10 cellular contexts compared by ENCODE assay signal in the genomic region with DNA sequence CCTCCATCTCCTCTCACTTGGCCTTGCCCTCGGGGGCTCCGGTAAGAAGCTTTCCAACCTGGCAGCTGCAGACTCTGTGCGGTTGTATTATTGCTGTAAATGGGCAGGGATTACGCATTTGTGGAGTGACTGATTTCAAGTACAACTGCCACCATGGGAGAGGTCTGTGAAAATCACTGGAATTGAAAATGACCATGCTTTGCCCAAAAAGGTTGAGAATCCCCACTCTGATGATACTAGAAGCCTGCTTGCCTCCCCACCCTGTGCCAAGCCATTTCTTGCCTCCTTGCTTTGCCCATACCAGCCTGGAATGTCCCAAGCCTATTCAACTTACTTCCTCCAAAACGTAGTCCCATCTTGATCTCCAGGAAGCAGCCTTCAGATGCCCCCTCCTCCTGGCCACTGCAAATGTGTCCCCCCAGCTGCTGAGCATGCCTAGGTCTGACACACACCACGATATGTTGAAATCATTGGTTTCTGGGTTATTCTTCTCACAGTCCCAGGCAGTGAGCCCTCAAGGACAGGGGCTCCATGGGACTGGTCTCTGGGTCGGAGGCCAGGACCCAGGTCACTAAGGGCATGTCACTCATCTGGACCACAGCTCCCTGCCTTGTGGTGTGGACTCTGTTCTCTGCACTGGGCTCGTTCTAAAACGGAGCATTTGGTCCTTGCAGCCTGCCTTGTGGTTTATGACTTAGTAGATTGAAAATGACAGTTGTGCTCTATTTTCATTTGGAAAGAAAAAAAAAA.
DNase-seq lines count a peak whose midpoint lies in the region; ATAC-seq and TF ChIP-seq lines count a peak whose summit lies in the region.
"Had no signal": no experiment of that assay in that cellular context is flagged by ENCODE, and none has a peak within 500 bp of the region (broad histone marks: within the 10 kb centered on the region; RNA-seq: fewer than 3 reads in every experiment).

No MANE protein-coding gene starts in this region.

- H3K27ac Mint-ChIP-seq in stimulated activated naive B cell treated with anti-CD40 and anti-IgM and Interleukin-4, amounts not matched to agents 10 μg/mL and 1 μg/mL and 100 μg/mL, for 72 hours: peak overlapping the region; percentile 83

- H3K27me3 Mint-ChIP-seq in stimulated activated naive B cell treated with anti-CD40 and anti-IgM and Interleukin-4, amounts not matched to agents 10 μg/mL and 1 μg/mL and 100 μg/mL, for 72 hours: no peaks in the 10 kb centered on the region

- peaks cover 4 to 5% of the 10 kb centered on the region in 2 donors for H3K9me3 Mint-ChIP-seq in stimulated activated naive B cell treated with anti-CD40 and anti-IgM and Interleukin-4, amounts not matched to agents 10 μg/mL and 1 μg/mL and 100 μg/mL, for 72 hours

- no peak overlapping the region for H3K4me3 ChIP-seq in foreskin fibroblast (ENCODE audit: low read depth in 1 of 2, low read length in 2 of 2)
- H3K4me3 ChIP-seq: tibial artery had no signal

- H3K4me1 Mint-ChIP-seq in stimulated activated naive B cell treated with anti-CD40 and anti-IgM and Interleukin-4, amounts not matched to agents 10 μg/mL and 1 μg/mL and 100 μg/mL, for 72 hours: peaks cover 9 to 60% of the 10 kb centered on the region in 2 donors

- peak; percentile 18 to 32 for DNase-seq in NOMO-1 (lab: John Stamatoyannopoulos, UW; ENCODE audit: unreplicated experiment in 2 of 2)
- DNase-seq in NOMO-1 treated with dmso at 0.1 percent for 144 hours (lab: John Stamatoyannopoulos, UW; ENCODE audit: unreplicated experiment): no peak
- DNase-seq in SKM-1 treated with dmso at 0.1 percent for 144 hours (lab: John Stamatoyannopoulos, UW; ENCODE audit: unreplicated experiment): peak; percentile 33
- peak; percentile 63 for DNase-seq in foreskin fibroblast
- no peak for DNase-seq in stimulated activated naive B cell treated with anti-CD40 and anti-IgM and Interleukin-4, amounts not matched to agents 10 μg/mL and 1 μg/mL and 100 μg/mL, for 72 hours
- DNase-seq in DMS 273 (lab: John Stamatoyannopoulos, UW; ENCODE audit: unreplicated experiment): no peak
- DNase-seq in RKO (ENCODE audit: low spot score): no peak
- DNase-seq: small intestine, tibial artery had no signal

- peaks cover 22 to 38% of the 10 kb centered on the region in 2 donors for H3K36me3 Mint-ChIP-seq in stimulated activated naive B cell treated with anti-CD40 and anti-IgM and Interleukin-4, amounts not matched to agents 10 μg/mL and 1 μg/mL and 100 μg/mL, for 72 hours

- peak overlapping the region in 1 of 2 donors; percentile 36 for H3K4me3 Mint-ChIP-seq in stimulated activated naive B cell treated with anti-CD40 and anti-IgM and Interleukin-4, amounts not matched to agents 10 μg/mL and 1 μg/mL and 100 μg/mL, for 72 hours

- ATAC-seq in stimulated activated naive B cell treated with anti-CD40 and anti-IgM and Interleukin-4, amounts not matched to agents 10 μg/mL and 1 μg/mL and 100 μg/mL, for 72 hours (replicated peaks): no peak
- ATAC-seq in HG02885 (IDR thresholded peaks at IDR 0.05; ENCODE audit: poor library complexity, unreplicated experiment): no peak

- no peak for TF ChIP-seq CTCF in foreskin fibroblast (IDR thresholded peaks at IDR 0.05; ENCODE audit: low read depth, low read length)

Comparison
In these comparisons a context has a peak if more than half of its experiments do, and no peak if none do; other contexts are left out.
1. DNase-seq: peak in NOMO-1 (2 of 2), SKM-1 treated with dmso at 0.1 percent for 144 hours (single experiment) and foreskin fibroblast (2 of 2); none in NOMO-1 treated with dmso at 0.1 percent for 144 hours (single experiment), stimulated activated naive B cell treated with anti-CD40 and anti-IgM and Interleukin-4, amounts not matched to agents 10 μg/mL and 1 μg/mL and 100 μg/mL, for 72 hours (single experiment), DMS 273 (single experiment) and RKO (single experiment).